ENCODE assay signal across 22 cellular contexts in the genomic region with DNA sequence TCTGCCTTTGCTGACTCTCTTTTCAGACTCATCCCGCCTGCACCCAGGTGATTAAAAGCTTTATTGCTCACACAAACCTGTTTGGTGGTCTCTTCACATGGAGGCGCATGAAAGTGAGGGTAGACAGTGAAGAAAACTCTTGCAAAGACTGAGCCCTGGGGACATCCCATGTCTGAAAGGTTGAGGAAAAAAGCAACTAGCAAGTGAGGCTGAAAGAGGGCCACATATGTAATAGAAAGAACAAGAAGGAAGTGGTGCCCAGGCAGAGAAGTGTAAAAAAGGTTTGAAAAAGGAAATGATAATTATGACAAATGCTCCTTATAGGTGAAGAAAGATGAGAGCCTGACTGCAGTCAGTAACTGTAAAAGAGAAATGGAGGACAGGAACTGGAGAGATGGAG.
DNase-seq lines count a peak whose midpoint lies in the region; ATAC-seq and TF ChIP-seq lines count a peak whose summit lies in the region.
"Had no signal": no experiment of that assay in that cellular context is flagged by ENCODE, and none has a peak within 500 bp of the region (broad histone marks: within the 10 kb centered on the region; RNA-seq: fewer than 3 reads in every experiment).

No MANE protein-coding gene starts in this region.

- no peaks in the 10 kb centered on the region for H3K27me3 ChIP-seq in OCI-LY3 (ENCODE audit: low read depth, low read length)

- no peak overlapping the region for H3K4me3 Mint-ChIP-seq in activated CD4-positive, alpha-beta T cell treated with anti-CD3 and anti-CD28 coated beads for 36 hours
- no peak overlapping the region for H3K4me3 Mint-ChIP-seq in stimulated activated effector memory CD8-positive, alpha-beta T cell treated with anti-CD3 and anti-CD28 coated beads, Interleukin-12 subunit alpha, Interleukin-12 subunit beta, amount 100 ng/mL, for 72 hours
- H3K4me3 Mint-ChIP-seq in T-helper 2 cell treated with Interferon-gamma antibody and Interleukin-4, amounts not matched to agents 5 μg/mL and 100 μg/mL, for 36 hours, result no peak overlapping the region
- H3K4me3 Mint-ChIP-seq: CD8-positive, alpha-beta memory T cell had no signal

- no peaks in the 10 kb centered on the region for H3K27me3 Mint-ChIP-seq in activated CD4-positive, alpha-beta T cell treated with anti-CD3 and anti-CD28 coated beads for 36 hours
- H3K27me3 Mint-ChIP-seq in T-helper 2 cell treated with Interferon-gamma antibody and Interleukin-4, amounts not matched to agents 5 μg/mL and 100 μg/mL, for 36 hours (ENCODE audit: low read depth), result no peaks in the 10 kb centered on the region
- H3K27me3 Mint-ChIP-seq: CD8-positive, alpha-beta memory T cell had no signal

- H3K36me3 Mint-ChIP-seq in activated CD4-positive, alpha-beta T cell treated with anti-CD3 and anti-CD28 coated beads for 36 hours (ENCODE audit: low read depth), result no peaks in the 10 kb centered on the region
- H3K36me3 Mint-ChIP-seq in stimulated activated effector memory CD8-positive, alpha-beta T cell treated with anti-CD3 and anti-CD28 coated beads, Interleukin-12 subunit alpha, Interleukin-12 subunit beta, amount 100 ng/mL, for 72 hours, result no peaks in the 10 kb centered on the region
- H3K36me3 Mint-ChIP-seq in T-helper 2 cell treated with Interferon-gamma antibody and Interleukin-4, amounts not matched to agents 5 μg/mL and 100 μg/mL, for 36 hours (ENCODE audit: low read depth), result no peaks in the 10 kb centered on the region
- H3K36me3 Mint-ChIP-seq: CD8-positive, alpha-beta memory T cell had no signal

- intact Hi-C loops in activated CD4-positive, alpha-beta T cell treated with anti-CD3 and anti-CD28 coated beads for 36 hours (cut with DNase I, micrococcal nuclease), result no loop called here

- in situ Hi-C loops in KBM-7 (cut with MboI; ENCODE audit: low pct_unique_long_range_greater_than_20kb, low sequenced_read_pairs), result no loop called here

- H3K9ac ChIP-seq in OCI-LY3 (ENCODE audit: low read length), result no peak overlapping the region
- H3K9ac ChIP-seq: GM23248 had no signal

- H3K9me3 Mint-ChIP-seq in activated CD4-positive, alpha-beta T cell treated with anti-CD3 and anti-CD28 coated beads for 36 hours (ENCODE audit: low read depth), result no peaks in the 10 kb centered on the region
- H3K9me3 Mint-ChIP-seq in stimulated activated effector memory CD8-positive, alpha-beta T cell treated with anti-CD3 and anti-CD28 coated beads, Interleukin-12 subunit alpha, Interleukin-12 subunit beta, amount 100 ng/mL, for 72 hours, result no peaks in the 10 kb centered on the region
- no peaks in the 10 kb centered on the region for H3K9me3 Mint-ChIP-seq in T-helper 2 cell treated with Interferon-gamma antibody and Interleukin-4, amounts not matched to agents 5 μg/mL and 100 μg/mL, for 36 hours
- H3K9me3 Mint-ChIP-seq: CD8-positive, alpha-beta memory T cell had no signal

- H3K4me1 ChIP-seq in OCI-LY3 (ENCODE audit: low read length), result peaks cover 9% of the 10 kb centered on the region
- H3K4me1 ChIP-seq: HAP-1 had no signal

- H3K9me3 ChIP-seq in OCI-LY3 (ENCODE audit: insufficient read depth, low read length), result no peaks in the 10 kb centered on the region
- H3K9me3 ChIP-seq: HAP-1 had no signal

- no peak overlapping the region for H3K27ac Mint-ChIP-seq in activated CD4-positive, alpha-beta T cell treated with anti-CD3 and anti-CD28 coated beads for 36 hours
- H3K27ac Mint-ChIP-seq in stimulated activated effector memory CD8-positive, alpha-beta T cell treated with anti-CD3 and anti-CD28 coated beads, Interleukin-12 subunit alpha, Interleukin-12 subunit beta, amount 100 ng/mL, for 72 hours, result no peak overlapping the region
- H3K27ac Mint-ChIP-seq in T-helper 2 cell treated with Interferon-gamma antibody and Interleukin-4, amounts not matched to agents 5 μg/mL and 100 μg/mL, for 36 hours, result no peak overlapping the region
- H3K27ac Mint-ChIP-seq: CD8-positive, alpha-beta memory T cell had no signal

- no peaks in the 10 kb centered on the region for H4K20me1 ChIP-seq in OCI-LY3 (ENCODE audit: insufficient read depth, low read length)

- ATAC-seq in activated CD4-positive, alpha-beta T cell treated with anti-CD3 and anti-CD28 coated beads for 36 hours, result peak; percentile 36
- ATAC-seq in stimulated activated effector memory CD8-positive, alpha-beta T cell treated with anti-CD3 and anti-CD28 coated beads, Interleukin-12 subunit alpha, Interleukin-12 subunit beta, amount 100 ng/mL, for 72 hours, result peak; percentile 31
- ATAC-seq: HepG2, K562, PC-3 had no signal

- CTCF ChIA-PET in activated CD4-positive, alpha-beta T cell treated with anti-CD3 and anti-CD28 coated beads for 36 hours (lab: Charles Lee), result no interaction called here

- H3K4me1 Mint-ChIP-seq in activated CD4-positive, alpha-beta T cell treated with anti-CD3 and anti-CD28 coated beads for 36 hours, result no peaks in the 10 kb centered on the region
- H3K4me1 Mint-ChIP-seq in stimulated activated effector memory CD8-positive, alpha-beta T cell treated with anti-CD3 and anti-CD28 coated beads, Interleukin-12 subunit alpha, Interleukin-12 subunit beta, amount 100 ng/mL, for 72 hours, result no peaks in the 10 kb centered on the region
- H3K4me1 Mint-ChIP-seq in T-helper 2 cell treated with Interferon-gamma antibody and Interleukin-4, amounts not matched to agents 5 μg/mL and 100 μg/mL, for 36 hours (ENCODE audit: low read depth), result no peaks in the 10 kb centered on the region
- H3K4me1 Mint-ChIP-seq: CD8-positive, alpha-beta memory T cell had no signal

- H3K4me3 ChIP-seq in OCI-LY3 (ENCODE audit: low read length), result no peak overlapping the region
- H3K4me3 ChIP-seq: GM23248, HAP-1, K562, SK-N-MC had no signal

- no peak overlapping the region for H2AFZ ChIP-seq in OCI-LY3 (ENCODE audit: low read depth, low read length)
- H2AFZ ChIP-seq: GM23248 had no signal

- H3K36me3 ChIP-seq in OCI-LY3 (replicated peaks; ENCODE audit: low read depth, low read length), result no peaks in the 10 kb centered on the region
- H3K36me3 ChIP-seq: HAP-1 had no signal

- DNase-seq in activated CD4-positive, alpha-beta T cell treated with anti-CD3 and anti-CD28 coated beads for 36 hours, result no peak
- DNase-seq in activated CD4-positive, alpha-beta T cell treated with anti-CD3 and anti-CD28 coated beads for 1 hour, result no peak
- peak; percentile 16 for DNase-seq in KBM-7
- no peak for DNase-seq in stimulated activated effector memory CD8-positive, alpha-beta T cell treated with anti-CD3 and anti-CD28 coated beads, Interleukin-12 subunit alpha, Interleukin-12 subunit beta, amount 100 ng/mL, for 72 hours (ENCODE audit: low spot score in 2 of 2)
- no peak for DNase-seq in T-helper 2 cell treated with Interferon-gamma antibody and Interleukin-4, amounts not matched to agents 5 μg/mL and 100 μg/mL, for 36 hours (ENCODE audit: low spot score)
- DNase-seq in NCI-H146 (lab: John Stamatoyannopoulos, UW), result no peak
- DNase-seq: Calu3; CD8-positive, alpha-beta memory T cell; DMS153; GM23248; NCI-H187; NCI-H2107; NCI-H446 treated with DMSO at 0.1 percent for 48 hours; NCI-H69; PC-3; Right ventricle myocardium superior had no signal

- TF ChIP-seq CTCF in OCI-LY3 (IDR thresholded peaks at IDR 0.05; ENCODE audit: low read depth, low read length), result no peak

- no peaks in the 10 kb centered on the region for H3K79me2 ChIP-seq in OCI-LY3 (ENCODE audit: low read length)

- POLR2A ChIA-PET in activated CD4-positive, alpha-beta T cell treated with anti-CD3 and anti-CD28 coated beads for 36 hours (lab: Charles Lee), result no interaction called here

- H3K4me2 ChIP-seq in OCI-LY3 (ENCODE audit: low read length), result peak overlapping the region; percentile 12

- H3K27ac ChIP-seq in OCI-LY3 (ENCODE audit: low read length), result no peak overlapping the region
- H3K27ac ChIP-seq: C4-2B, GM23248, SK-N-MC had no signal
